1 cellular context compared by ENCODE assay signal in the genomic region with DNA sequence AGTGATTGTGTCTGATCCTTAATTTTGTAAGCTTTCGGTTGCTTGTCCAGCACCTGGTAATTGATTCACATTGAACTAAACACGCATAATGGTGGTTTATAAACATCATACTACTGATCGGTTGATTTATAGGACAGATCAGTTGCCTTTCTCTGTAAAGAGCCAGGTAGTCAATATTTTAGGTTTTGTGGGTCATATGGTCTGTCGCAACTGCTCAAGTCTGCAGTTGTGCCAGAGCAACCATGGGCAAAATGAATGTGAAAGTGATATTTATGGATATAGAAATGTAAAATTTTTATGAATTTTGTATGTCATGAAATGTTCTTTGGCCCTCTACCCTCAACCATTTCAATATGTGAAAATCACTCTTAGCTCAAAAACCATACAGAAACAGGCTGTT.
A peak's percentile ranks its signal among the peaks of the same experiment; 100 is the strongest.
TF ChIP-seq lines count a peak whose summit lies in the region.

No MANE protein-coding gene starts in this region.

TF ChIP-seq in IMR-90, 13 proteins besides CTCF, POLR2A, EP300 and RAD21:
- TF ChIP-seq BHLHE40 (IDR thresholded peaks at IDR 0.05; ENCODE audit: low read depth, low read length) (no peak), CEBPB (IDR thresholded peaks at IDR 0.05; ENCODE audit: low read depth, low read length) (0 out of 2 replicates have a peak, but pooled peaks have one; percentile 12)
